In the genomic region with DNA sequence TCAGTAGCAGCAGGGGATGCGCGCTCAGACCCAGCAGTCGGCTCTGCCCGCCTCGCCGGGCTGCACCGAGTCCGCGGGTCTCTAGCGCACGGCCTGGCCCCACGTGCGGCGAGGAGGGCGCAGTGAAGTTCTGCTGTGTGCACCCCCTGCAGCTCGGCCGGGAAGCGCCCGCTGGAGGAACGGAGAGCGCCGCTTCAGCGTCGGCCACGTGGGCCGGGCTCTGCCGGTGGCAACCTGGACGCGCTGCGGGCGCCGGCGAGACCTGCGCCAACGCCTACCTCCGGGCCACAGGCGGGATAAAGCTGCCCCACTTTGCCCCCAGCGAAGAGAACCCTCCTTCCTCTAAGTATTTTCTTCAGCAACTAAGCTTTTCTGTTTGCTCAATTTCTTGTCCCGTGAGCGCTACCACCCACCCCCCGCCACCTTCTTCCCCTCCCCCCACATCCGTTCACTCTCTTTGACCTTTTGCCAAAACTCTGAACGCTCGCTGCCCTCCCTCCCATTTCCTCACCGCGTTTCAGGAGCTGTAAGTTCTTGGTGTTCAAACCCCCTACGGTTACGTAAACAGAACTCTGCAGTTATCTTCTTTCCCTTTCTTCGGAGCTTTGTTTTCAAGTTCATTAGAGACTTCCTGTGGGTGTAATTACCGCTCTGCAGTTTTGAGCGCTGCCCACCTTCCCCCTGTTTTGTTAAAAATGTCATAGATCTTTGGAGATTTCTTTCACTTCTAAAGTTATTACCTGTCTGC, we compare ENCODE assay signal across 10 cellular contexts. TPM values are rescaled to one million over a fixed set of nuclear protein-coding genes. Genes with fewer than 3 reads are reported as not detected.
DNase-seq lines count a peak whose midpoint lies in the region; ATAC-seq, FAIRE-seq and TF ChIP-seq lines count a peak whose summit lies in the region.
"Had no signal": no experiment of that assay in that cellular context is flagged by ENCODE, and none has a peak within 500 bp of the region (broad histone marks: within the 10 kb centered on the region; RNA-seq: fewer than 3 reads in every experiment).

No MANE protein-coding gene starts in this region.

- H3K4me1 ChIP-seq in HUES6 (ENCODE audit: control insufficient read depth, insufficient read depth, low read length): peaks cover 29% of the 10 kb centered on the region
- H3K4me1 ChIP-seq in right lobe of liver: peaks cover 0 to 4% (median 1%) of the 10 kb centered on the region in 4 donors

- H3K9me3 Mint-ChIP-seq in activated B cell treated with CpG ODN at 0.5 μM for 24 hours: no peaks in the 10 kb centered on the region

- H3K9me3 ChIP-seq in HUES6 (ENCODE audit: control insufficient read depth, insufficient read depth, low read depth, low read length) (peaks cover 4% of the 10 kb centered on the region), right lobe of liver (no peaks in the 10 kb centered on the region)

- CTCF ChIA-PET in activated B cell treated with CpG ODN at 0.5 μM for 24 hours (lab: Charles Lee): interaction anchor here (0.6 kb wide), 1 partner anchor 359 kb away, joined by 3 read pairs; no protein-coding TSS in a partner anchor

- ATAC-seq in activated B cell treated with CpG ODN at 0.5 μM for 24 hours (ENCODE audit: low read depth) (peak; percentile 64), right lobe of liver (peak; percentile 85 to 92 (median 89)), HG02571 (IDR thresholded peaks at IDR 0.05; ENCODE audit: unreplicated experiment) (no peak)

- DNase-seq in NCI-H748 (lab: John Stamatoyannopoulos, UW; ENCODE audit: unreplicated experiment): peak; percentile 40
- DNase-seq in NCI-H748 treated with DMSO at 0.1 percent for 48 hours (lab: John Stamatoyannopoulos, UW): no peak
- peak; percentile 29 for DNase-seq in activated B cell treated with CpG ODN at 0.5 μM for 24 hours
- DNase-seq in bronchial epithelial cell (ENCODE audit: low read depth): peak; percentile 22
- DNase-seq in right lobe of liver: peak; percentile 66 to 73 (median 67)
- peak; percentile 49 to 66 for DNase-seq in stimulated activated CD4-positive, alpha-beta T cell treated with anti-CD3 and anti-CD28 coated beads, Interleukin-4, amount 100 ng/mL, for 4 hours

- H3K27ac Mint-ChIP-seq in activated B cell treated with CpG ODN at 0.5 μM for 24 hours: no peak overlapping the region

- H3K36me3 ChIP-seq in HUES6 (ENCODE audit: control insufficient read depth, insufficient read depth, low read length): no peaks in the 10 kb centered on the region
- no peaks in the 10 kb centered on the region for H3K36me3 ChIP-seq in bronchial epithelial cell (ENCODE audit: control insufficient read depth, insufficient read depth, low read length)
- no peaks in the 10 kb centered on the region for H3K36me3 ChIP-seq in right lobe of liver

- WGBS in right lobe of liver (ENCODE audit: insufficient coverage, low coverage, low lambda C conversion rate, missing lambda C conversion rate): 8% methylated on average over 17 of the region's 51 CpGs

- TF ChIP-seq POLR2A in right lobe of liver (IDR thresholded peaks at IDR 0.05): no peak

- H3K4me3 ChIP-seq in HUES6 (ENCODE audit: low read depth, low read length) (peak overlapping the region; percentile 64), bronchial epithelial cell (ENCODE audit: low read depth, low read length) (peak overlapping the region; percentile 42), right lobe of liver (peak overlapping the region; percentile 46 to 54 (median 48))

- H3K36me3 Mint-ChIP-seq in activated B cell treated with CpG ODN at 0.5 μM for 24 hours (ENCODE audit: low read depth): no peaks in the 10 kb centered on the region

- intact Hi-C loops in activated B cell treated with CpG ODN at 0.5 μM for 24 hours (cut with micrococcal nuclease): no loop called here
- intact Hi-C loops in right lobe of liver (cut with DNase I): no loop called here

- H3K27me3 Mint-ChIP-seq in activated B cell treated with CpG ODN at 0.5 μM for 24 hours: peaks cover 3% of the 10 kb centered on the region

- peaks cover 38% of the 10 kb centered on the region for H3K27me3 ChIP-seq in HUES6 (ENCODE audit: control insufficient read depth, insufficient read depth, low read length)
- no peaks in the 10 kb centered on the region for H3K27me3 ChIP-seq in bronchial epithelial cell (ENCODE audit: control insufficient read depth, insufficient read depth, low read length)
- H3K27me3 ChIP-seq in right lobe of liver: no peaks in the 10 kb centered on the region

- no peak for TF ChIP-seq CTCF in activated B cell treated with CpG ODN at 0.5 μM for 24 hours (IDR thresholded peaks at IDR 0.05)
- TF ChIP-seq CTCF in bronchial epithelial cell (IDR thresholded peaks at IDR 0.05; ENCODE audit: insufficient read depth, low read length, severe bottlenecking): peak; percentile 7
- TF ChIP-seq CTCF in right lobe of liver (IDR thresholded peaks at IDR 0.05): no peak

- peak overlapping the region; percentile 87 for H3K4me3 Mint-ChIP-seq in activated B cell treated with CpG ODN at 0.5 μM for 24 hours

- peaks cover 10% of the 10 kb centered on the region for H3K4me1 Mint-ChIP-seq in activated B cell treated with CpG ODN at 0.5 μM for 24 hours

- H3K27ac ChIP-seq in HUES6 (ENCODE audit: low read depth, low read length) (no peak overlapping the region; the same call in 1 of the 2 replicates), right lobe of liver (peak overlapping the region in 2 of 3 donors; percentile 13 to 15)

- H3K9ac ChIP-seq in HUES6 (ENCODE audit: low read length): peak overlapping the region; percentile 71

- POLR2A ChIA-PET in activated B cell treated with CpG ODN at 0.5 μM for 24 hours (lab: Charles Lee): no interaction called here

- no peak for FAIRE-seq in bronchial epithelial cell (lab: Jason Lieb, UNC)
- FAIRE-seq: G401.6 had no signal

RNA-seq across cellular contexts. Expression of a gene that starts 42.6 kb away (rescaled TPM):
- total RNA-seq in activated B cell treated with CpG ODN at 0.5 μM for 24 hours (not detected in 2 replicates), bronchial epithelial cell (under 0.01 and 0.90 TPM in 2 replicates), right lobe of liver (1 to 10 TPM in 1 of 6 experiments, under 1 TPM in 5; 0.06 to 1.6 (median 0.28) TPM)
- total RNA-seq: pulmonary artery endothelial cell had no signal
